Comparison of ENCODE assay signal across 16 cellular contexts in the genomic region with DNA sequence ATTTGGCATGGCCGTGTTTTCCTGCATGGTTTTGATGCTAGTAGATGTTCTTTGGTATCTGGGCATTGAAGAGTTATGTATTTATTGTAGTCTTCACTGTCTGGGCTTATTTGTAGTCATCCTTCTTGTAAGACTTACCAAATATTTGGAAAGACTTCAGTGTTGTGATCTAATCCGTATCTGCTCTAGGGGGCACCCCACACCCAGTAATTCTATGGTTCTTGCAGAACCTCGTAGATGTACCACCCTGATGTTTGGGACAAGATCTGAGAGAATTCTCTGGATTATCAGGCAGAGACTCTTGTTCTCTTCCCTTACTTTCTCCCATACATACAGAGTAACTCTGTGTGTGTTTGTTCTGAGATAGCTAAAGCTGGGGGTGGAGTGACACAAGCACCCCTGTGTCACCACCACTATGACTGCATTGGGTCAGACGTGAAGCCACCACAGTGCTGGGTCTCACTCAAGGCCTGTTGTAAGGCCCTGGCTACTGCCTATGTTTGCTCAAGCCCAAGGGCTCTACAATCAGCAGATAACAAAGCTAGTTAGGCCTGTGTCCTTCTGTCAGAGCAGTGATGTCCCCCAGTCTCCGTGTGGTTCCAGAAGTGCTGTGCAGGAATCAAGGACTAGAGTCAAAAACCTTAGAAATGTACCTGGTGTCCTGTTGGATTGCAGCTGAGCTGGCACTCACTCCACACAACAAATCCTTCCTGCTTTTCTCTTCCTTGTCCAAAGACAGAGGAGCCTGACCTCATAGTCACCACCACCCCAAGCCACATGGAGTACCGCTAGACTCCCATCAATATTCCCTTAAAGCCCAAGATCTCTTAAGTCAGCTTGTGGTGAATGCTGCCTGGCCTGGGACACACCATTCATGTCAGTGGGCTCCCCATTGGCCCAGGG. TPM values are rescaled to one million over a fixed set of nuclear protein-coding genes. Genes with fewer than 3 reads are reported as not detected.
DNase-seq lines count a peak whose midpoint lies in the region; ATAC-seq, FAIRE-seq and TF ChIP-seq lines count a peak whose summit lies in the region.
"Had no signal": no experiment of that assay in that cellular context is flagged by ENCODE, and none has a peak within 500 bp of the region (broad histone marks: within the 10 kb centered on the region; RNA-seq: fewer than 3 reads in every experiment).

No MANE protein-coding gene starts in this region.

- no peaks in the 10 kb centered on the region for H3K4me1 Mint-ChIP-seq in activated T-cell treated with anti-CD3 and anti-CD28 coated beads, Interleukin-2, amount 50 U/mL, for 4 hours (ENCODE audit: low read depth)
- H3K4me1 Mint-ChIP-seq: neural crest cell had no signal

- FAIRE-seq in A549 (lab: Jason Lieb, UNC) = no peak

- no peaks in the 10 kb centered on the region for H3K9me2 ChIP-seq in OCI-LY1 (ENCODE audit: low read depth, low read length)

- no peak for TF ChIP-seq EP300 in A549 (IDR thresholded peaks at IDR 0.05)

- peak; percentile 55 to 77 for TF ChIP-seq RAD21 in A549 (conservative IDR thresholded peaks at IDR 0.05 in 1 of 2, IDR thresholded peaks at IDR 0.05 in 1 of 2)

- ATAC-seq in A549 (peak; percentile 72 to 73; a peak in 4 of 6 replicates), esophagus mucosa (peak; percentile 25), GM21515 (IDR thresholded peaks at IDR 0.05; ENCODE audit: unreplicated experiment) (no peak)
- ATAC-seq in activated T-cell treated with anti-CD3 and anti-CD28 coated beads, Interleukin-2, amount 50 U/mL, for 4 hours = no peak

- no peaks in the 10 kb centered on the region for H3K36me3 ChIP-seq in OCI-LY1 (ENCODE audit: insufficient read depth, low read length)
- H3K36me3 ChIP-seq: brain microvascular endothelial cell, right atrium auricular region, upper lobe of left lung had no signal

- no peaks in the 10 kb centered on the region for H3K79me2 ChIP-seq in OCI-LY1 (ENCODE audit: insufficient read depth, low read length)

- H3F3A ChIP-seq in OCI-LY1 (ENCODE audit: insufficient read depth, low read length) = no peaks in the 10 kb centered on the region

- H3K4me2 ChIP-seq in A549 (no peak overlapping the region), OCI-LY1 (ENCODE audit: low read length) (no peak overlapping the region)

- CTCF ChIA-PET in A549 (lab: Yijun Ruan, JAX) = interaction anchor here (0.7 to 3.1 kb wide), 8 partner anchors 12 to 101 kb away, joined by 3 to 19 read pairs (median 3); a partner anchor contains a TSS

- H3K9me3 Mint-ChIP-seq in activated T-cell treated with anti-CD3 and anti-CD28 coated beads, Interleukin-2, amount 50 U/mL, for 4 hours = peaks cover 4% of the 10 kb centered on the region

- H3K4me3 ChIP-seq in A549 = no peak overlapping the region
- no peak overlapping the region for H3K4me3 ChIP-seq in OCI-LY1 (ENCODE audit: low read depth, low read length, poor library complexity, severe bottlenecking)
- H3K4me3 ChIP-seq: right atrium auricular region, upper lobe of left lung had no signal

- H3K9me3 ChIP-seq in A549 (peaks cover 6% of the 10 kb centered on the region; the same call in 2 of the 3 replicates), OCI-LY1 (ENCODE audit: low read length) (no peaks in the 10 kb centered on the region)
- H3K9me3 ChIP-seq: right atrium auricular region, upper lobe of left lung had no signal

- POLR2A ChIA-PET in A549 (lab: Yijun Ruan, JAX) = no interaction called here

- H3K27me3 ChIP-seq in OCI-LY1 (ENCODE audit: insufficient read depth, low read length) = no peaks in the 10 kb centered on the region
- H3K27me3 ChIP-seq: brain microvascular endothelial cell, right atrium auricular region, upper lobe of left lung had no signal

- H4K20me1 ChIP-seq in OCI-LY1 (ENCODE audit: insufficient read depth, low read length) = no peaks in the 10 kb centered on the region

- H3K27me3 Mint-ChIP-seq in activated T-cell treated with anti-CD3 and anti-CD28 coated beads, Interleukin-2, amount 50 U/mL, for 4 hours (ENCODE audit: low read depth) = peaks cover 3% of the 10 kb centered on the region

- 62% methylated on average over 6 of the region's 6 CpGs for WGBS in A549 (ENCODE audit: missing lambda C conversion rate)

- TF ChIP-seq CTCF in A549 (IDR thresholded peaks at IDR 0.05) (peak; percentile 43; the same call in 2 of the 3 replicates), GM12873 (IDR thresholded peaks at IDR 0.05; ENCODE audit: insufficient read depth, low read depth, low read length, missing control alignments) (peak; percentile 8), OCI-LY1 (IDR thresholded peaks at IDR 0.05; ENCODE audit: low read length) (peak; percentile 17; the same call in 1 of the 2 replicates)

- no peaks in the 10 kb centered on the region for H3K4me1 ChIP-seq in A549
- no peaks in the 10 kb centered on the region for H3K4me1 ChIP-seq in OCI-LY1 (ENCODE audit: insufficient read depth, low read length, severe bottlenecking)
- H3K4me1 ChIP-seq: right atrium auricular region, upper lobe of left lung had no signal

- H3K27ac ChIP-seq in A549 = no peak overlapping the region
- no peak overlapping the region for H3K27ac ChIP-seq in OCI-LY1 (ENCODE audit: low read depth, low read length, poor library complexity, severe bottlenecking)
- H3K27ac ChIP-seq: brain microvascular endothelial cell, right atrium auricular region, upper lobe of left lung had no signal

- DNase-seq in A549 (ENCODE audit: low read depth in 1 of 2, low spot score in 1 of 2) (peak; percentile 34 to 54), NCI-H82 treated with DMSO at 0.1 percent for 48 hours (lab: John Stamatoyannopoulos, UW; ENCODE audit: unreplicated experiment) (no peak), H4 (ENCODE audit: low spot score) (no peak)
- DNase-seq in activated T-cell treated with anti-CD3 and anti-CD28 coated beads, Interleukin-2, amount 50 U/mL, for 4 hours = no peak
- DNase-seq: activated naive CD4-positive, alpha-beta T cell treated with Interleukin-2 at 50 U/mL for 16 hours; brain microvascular endothelial cell; SHP77 treated with DMSO at 0.1 percent for 48 hours; upper lobe of left lung had no signal

- no peak overlapping the region for H3K9ac ChIP-seq in OCI-LY1 (ENCODE audit: low read length)

- no peak overlapping the region for H2AFZ ChIP-seq in OCI-LY1 (ENCODE audit: low read length)

- peaks cover 8% of the 10 kb centered on the region for H3K36me3 Mint-ChIP-seq in activated T-cell treated with anti-CD3 and anti-CD28 coated beads, Interleukin-2, amount 50 U/mL, for 4 hours (ENCODE audit: insufficient read depth)

- TF ChIP-seq POLR2A in A549 (IDR thresholded peaks at IDR 0.05; ENCODE audit: low read length) = no peak

- H3K4me3 Mint-ChIP-seq in activated T-cell treated with anti-CD3 and anti-CD28 coated beads, Interleukin-2, amount 50 U/mL, for 4 hours = no peak overlapping the region
- H3K4me3 Mint-ChIP-seq: neural crest cell had no signal

TF ChIP-seq in A549, 52 proteins besides CTCF, POLR2A, EP300 and RAD21:
- TF ChIP-seq JUN (IDR thresholded peaks at IDR 0.05) (no peak), SMC3 (IDR thresholded peaks at IDR 0.05) (peak; percentile 44)
TF ChIP-seq in A549: peak in this region for 1.

RNA-seq across cellular contexts. Expression of a gene that starts 9.5 kb away (rescaled TPM):
- 0.21 and 0.22 TPM in 2 replicates for polyA plus RNA-seq in A549 (2011; rRNA removed)
- 0.05 and 0.07 TPM in 2 replicates for polyA plus RNA-seq in A549 (2012; cell fraction: cytosol; rRNA removed)
- 0.43 and 0.59 TPM in 2 replicates for polyA plus RNA-seq in A549 (2012; cell fraction: nucleus; rRNA removed)
- polyA plus RNA-seq in A549 (2017; fragmentation: RNase III; extraction: RNeasy Plus Mini Kit Qiagen cat#74134 plus additional on column Dnase treatment) = 0.06 to 0.09 TPM (median 0.08 TPM) in 3 replicates
- polyA minus RNA-seq in A549 (2011; rRNA and poly(A)+ RNA removed) = 0.29 TPM in 1 of 2 replicates, not detected in the other
- 2.4 TPM for total RNA-seq in esophagus mucosa
- under 1 TPM; 0.05 to 0.20 (median 0.16) TPM for total RNA-seq in activated T-cell treated with anti-CD3 and anti-CD28 coated beads, Interleukin-2, amount 50 U/mL, for 4 hours
- total RNA-seq in H4 (2014; rRNA removed; shearing (Covaris generic)) = 0.25 TPM in 1 of 2 replicates, not detected in the other

RNA-seq across cellular contexts. Expression of a gene that starts 13.7 kb away (rescaled TPM):
- polyA plus RNA-seq in A549 (2011; rRNA removed) (0.13 TPM in 1 of 2 replicates, not detected in the other), A549 (2017; fragmentation: RNase III; extraction: RNeasy Plus Mini Kit Qiagen cat#74134 plus additional on column Dnase treatment) (0.05 TPM in 1 of 3 replicates, not detected in the others)
- polyA plus RNA-seq in A549 (2012; cell fraction: cytosol; rRNA removed) = 0.03 and 0.05 TPM in 2 replicates
- polyA plus RNA-seq in A549 (2012; cell fraction: nucleus; rRNA removed) = 0.05 and 0.06 TPM in 2 replicates
- not detected in 2 replicates for polyA minus RNA-seq in A549 (2011; rRNA and poly(A)+ RNA removed)
- total RNA-seq in esophagus mucosa = 26.0 TPM
- total RNA-seq in activated T-cell treated with anti-CD3 and anti-CD28 coated beads, Interleukin-2, amount 50 U/mL, for 4 hours = not detected
- 0.14 TPM in 1 of 2 replicates, not detected in the other for total RNA-seq in H4 (2014; rRNA removed; shearing (Covaris generic))
- total RNA-seq: activated CD8-positive, alpha-beta memory T cell treated with anti-CD3 and anti-CD28 coated beads for 36 hours; neural crest cell; upper lobe of left lung had no signal
- polyA plus RNA-seq: BJ had no signal

RNA-seq across cellular contexts. Expression of a gene that starts 58.5 kb away (rescaled TPM):
- polyA plus RNA-seq in A549 (2011; rRNA removed) (9.5 and 9.8 TPM in 2 replicates), A549 (2017; fragmentation: RNase III; extraction: RNeasy Plus Mini Kit Qiagen cat#74134 plus additional on column Dnase treatment) (4.3 to 4.7 TPM (median 4.5 TPM) in 3 replicates)
- 4.6 and 5.2 TPM in 2 replicates for polyA plus RNA-seq in A549 (2012; cell fraction: cytosol; rRNA removed)
- polyA plus RNA-seq in A549 (2012; cell fraction: nucleus; rRNA removed) = 4.3 and 5.4 TPM in 2 replicates
- polyA minus RNA-seq in A549 (2011; rRNA and poly(A)+ RNA removed) = 17.6 and 21.0 TPM in 2 replicates
- total RNA-seq in esophagus mucosa = 2.6 TPM
- total RNA-seq in activated T-cell treated with anti-CD3 and anti-CD28 coated beads, Interleukin-2, amount 50 U/mL, for 4 hours = 10 to 100 TPM in 1 of 3 donors, 1 to 10 TPM in 2; 9.5 to 10.6 (median 9.7) TPM
- total RNA-seq in H4 (2014; rRNA removed; shearing (Covaris generic)) = 3.4 and 3.8 TPM in 2 replicates

Comparison
In these comparisons a context has a peak if more than half of its experiments do, and no peak if none do; other contexts are left out.
1. ATAC-seq: peak in A549 (2 of 2) and esophagus mucosa (single experiment); none in GM21515 (single experiment) and activated T-cell treated with anti-CD3 and anti-CD28 coated beads, Interleukin-2, amount 50 U/mL, for 4 hours (0 of 2).
2. DNase-seq: peak in A549 (2 of 2); none in NCI-H82 treated with DMSO at 0.1 percent for 48 hours (single experiment), activated T-cell treated with anti-CD3 and anti-CD28 coated beads, Interleukin-2, amount 50 U/mL, for 4 hours (single experiment) and H4 (single experiment).
3. RNA of a gene that starts 13.7 kb away (total RNA-seq): 26.0 TPM in esophagus mucosa (single experiment); 0.14 TPM in H4 and not detected in activated T-cell treated with anti-CD3 and anti-CD28 coated beads, Interleukin-2, amount 50 U/mL, for 4 hours; every median in the first group is over 10 times any median in the second.
4. Peak in every context shown above with its lines, with median percentiles within 50 percentile points of each other: CTCF ChIP-seq.